22 cellular contexts compared by ENCODE assay signal in the genomic region with DNA sequence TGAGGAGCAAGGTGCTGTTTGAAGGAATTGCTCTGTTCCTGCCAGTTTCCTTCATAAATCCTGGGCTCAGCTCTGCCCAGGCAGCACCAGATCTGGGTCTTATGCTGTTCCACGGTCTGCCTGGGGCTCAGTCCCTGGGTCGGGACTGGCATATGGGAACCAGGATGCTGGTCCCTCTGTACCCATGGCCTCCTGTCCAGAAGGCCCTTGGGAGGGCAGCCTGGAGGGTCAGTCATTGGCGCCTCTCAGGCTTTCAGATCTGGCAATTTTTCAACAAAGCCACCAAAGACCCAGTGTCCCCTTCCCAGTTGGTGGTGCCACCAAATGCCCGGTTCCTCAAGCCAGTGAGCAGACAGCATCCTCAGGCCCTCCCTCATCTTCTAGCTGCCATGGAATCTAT.
"Had no signal": no experiment of that assay in that cellular context is flagged by ENCODE, and none has a peak within 500 bp of the region (broad histone marks: within the 10 kb centered on the region; RNA-seq: fewer than 3 reads in every experiment).

No MANE protein-coding gene starts in this region.

- FAIRE-seq: RCC 7860 had no signal

- H3K4me2 ChIP-seq: SK-N-SH had no signal

- H3K36me3 ChIP-seq: MG63 had no signal

- H3K9me3 ChIP-seq: SK-N-SH had no signal

- DNase-seq: Karpas-422, KG1, MG63, NCI-H1092, NCI-H1105 treated with DMSO at 0.1 percent for 48 hours, NCI-H1417 treated with DMSO at 0.1 percent for 48 hours, NCI-H187, NCI-H2029, NCI-H2081 treated with DMSO at 0.1 percent for 48 hours, NCI-H2171, NCI-H226, NCI-H446, NCI-H510A, NCI-H524 treated with DMSO at 0.1 percent for 48 hours, NCI-H69, NCI-H774, Right ventricle myocardium superior, RPMI8226, SIG-M5, SK-N-SH, SW 1271 had no signal

- H3K4me3 ChIP-seq: MG63 had no signal

- H3K9ac ChIP-seq: SK-N-SH had no signal

- H3K27me3 ChIP-seq: MG63 had no signal
